In genomic region chr15:40340038-40340739, GRCh38 we compare ENCODE assay signal across 8 cellular contexts. TPM values are rescaled to one million over a fixed set of nuclear protein-coding genes. Genes with fewer than 3 reads are reported as not detected.
DNase-seq lines count a peak whose midpoint lies in the region; ATAC-seq, FAIRE-seq and TF ChIP-seq lines count a peak whose summit lies in the region.

No MANE protein-coding gene starts in this region.

- H3K4me1 Mint-ChIP-seq in Caco-2 (ENCODE audit: low read depth, unreplicated experiment), result peaks cover 14% of the 10 kb centered on the region

- peak overlapping the region; percentile 94 to 96 for H3K27ac ChIP-seq in A549

- H3K4me1 ChIP-seq in A549 (peaks cover 53% of the 10 kb centered on the region), Caco-2 (peaks cover 20% of the 10 kb centered on the region)

- TF ChIP-seq POLR2A in A549 (IDR thresholded peaks at IDR 0.05; ENCODE audit: low read length), result no peak

- TF ChIP-seq CTCF in A549 (IDR thresholded peaks at IDR 0.05), result no peak
- TF ChIP-seq CTCF in Caco-2 (IDR thresholded peaks at IDR 0.05; ENCODE audit: insufficient read depth in 1 of 2, low read depth in 1 of 2, low read length in 1 of 2, severe bottlenecking in 1 of 2, unreplicated experiment in 1 of 2), result no peak

- peak in 1 of 2 experiments; percentile 13 for DNase-seq in A549 (ENCODE audit: low read depth in 1 of 2, low spot score in 1 of 2)
- DNase-seq in NCI-H1092 treated with DMSO at 0.1 percent for 48 hours (lab: John Stamatoyannopoulos, UW), result peak; percentile 58
- peak; percentile 50 to 71 for DNase-seq in dermis microvascular lymphatic vessel endothelial cell (ENCODE audit: low read depth in 2 of 2)
- peak; percentile 74 for DNase-seq in midbrain (lab: John Stamatoyannopoulos, UW)
- DNase-seq in NCI-H1417 treated with DMSO at 0.1 percent for 48 hours (lab: John Stamatoyannopoulos, UW), result no peak
- no peak for DNase-seq in T-helper 2 cell
- DNase-seq in Caco-2, result no peak
- no peak for DNase-seq in activated CD4-positive, alpha-beta T cell treated with anti-CD3 and anti-CD28 coated beads for 1 hour

- H3K4me3 ChIP-seq in A549, result peak overlapping the region; percentile 47
- no peak overlapping the region for H3K4me3 ChIP-seq in Caco-2 (ENCODE audit: low read depth, low read length)

- H3K9me3 Mint-ChIP-seq in Caco-2 (ENCODE audit: unreplicated experiment), result no peaks in the 10 kb centered on the region

- intact Hi-C loops in Caco-2 (cut with micrococcal nuclease; ENCODE audit: unreplicated experiment), result loop anchor here (10.0 kb wide), 2 partner anchors 65 to 165 kb away; partner anchors contain the start of gene IVD

- no peaks in the 10 kb centered on the region for H3K27me3 ChIP-seq in Caco-2 (replicated peaks; ENCODE audit: control insufficient read depth, insufficient read depth, low read length)

- H3K4me3 Mint-ChIP-seq in Caco-2 (ENCODE audit: unreplicated experiment), result no peak overlapping the region

- no peak for FAIRE-seq in A549 (lab: Jason Lieb, UNC)

- H3K27ac Mint-ChIP-seq in Caco-2 (ENCODE audit: unreplicated experiment), result no peak overlapping the region

- WGBS in A549 (ENCODE audit: missing lambda C conversion rate), result 8% methylated on average over 4 of the region's 14 CpGs

- H3K36me3 Mint-ChIP-seq in Caco-2 (ENCODE audit: insufficient read depth, unreplicated experiment), result no peaks in the 10 kb centered on the region

- TF ChIP-seq RAD21 in A549 (conservative IDR thresholded peaks at IDR 0.05 in 1 of 2, IDR thresholded peaks at IDR 0.05 in 1 of 2), result no peak

- no TSS peak for BruUV-seq in Caco-2 (replicated peaks; lab: Mats Ljungman, UMichigan)

- ATAC-seq in A549, result peak; percentile 47 to 56

- peak overlapping the region; percentile 79 for H3K4me2 ChIP-seq in A549

- H3K27me3 Mint-ChIP-seq in Caco-2 (ENCODE audit: insufficient read depth, unreplicated experiment), result no peaks in the 10 kb centered on the region

- no peak for TF ChIP-seq EP300 in A549 (IDR thresholded peaks at IDR 0.05)

- H3K36me3 ChIP-seq in Caco-2 (ENCODE audit: control insufficient read depth, insufficient read depth, low read length), result no peaks in the 10 kb centered on the region

- H3K9me3 ChIP-seq in A549 (no peaks in the 10 kb centered on the region), Caco-2 (no peaks in the 10 kb centered on the region)

- POLR2A ChIA-PET in A549 (lab: Yijun Ruan, JAX), result interaction anchor here (0.5 to 1.8 kb wide), 3 partner anchors 12 to 66 kb away, joined by 3 to 20 read pairs (median 5); partner anchors contain the start of gene INAFM2
- POLR2A ChIA-PET in Caco-2 (lab: Charles Lee), result no interaction called here

- CTCF ChIA-PET in A549 (lab: Yijun Ruan, JAX), result interaction anchor here (0.8 to 10.2 kb wide), 12 partner anchors 12 to 82 kb away, joined by 3 to 139 read pairs (median 8); partner anchors contain the start of genes INAFM2, KNSTRN and PHGR1
- CTCF ChIA-PET in Caco-2 (lab: Charles Lee), result interaction anchor here (0.8 to 6.1 kb wide), 5 partner anchors 12 to 123 kb away, joined by 3 to 60 read pairs (median 4); partner anchors contain the start of gene INAFM2

TF ChIP-seq in A549, 52 proteins besides CTCF, POLR2A, EP300 and RAD21:
- TF ChIP-seq JUN (IDR thresholded peaks at IDR 0.05) (0 out of 5 replicates have a peak, but pooled peaks of 1 of the 2 experiments have one; percentile 33), TFCP2L1 (CRISPR knock-in tag; IDR thresholded peaks at IDR 0.05) (no peak)

RNA-seq across cellular contexts. Expression of gene CCDC9B, which starts 0.6 kb away (rescaled TPM):
- polyA plus RNA-seq in A549 (2011; rRNA removed) (1.9 and 2.8 TPM in 2 replicates), A549 (2017; fragmentation: RNase III; extraction: RNeasy Plus Mini Kit Qiagen cat#74134 plus additional on column Dnase treatment) (23.4 to 28.7 TPM (median 27.4 TPM) in 3 replicates)
- 1.5 and 1.8 TPM in 2 replicates for polyA plus RNA-seq in A549 (2012; cell fraction: cytosol; rRNA removed)
- 7.4 and 26.8 TPM in 2 replicates for polyA plus RNA-seq in A549 (2012; cell fraction: nucleus; rRNA removed)
- 8.3 and 9.8 TPM in 2 replicates for polyA minus RNA-seq in A549 (2011; rRNA and poly(A)+ RNA removed)
- total RNA-seq in dermis microvascular lymphatic vessel endothelial cell (6.5 and 13.3 TPM in 2 replicates), Caco-2 (2022) (0.86 and 0.95 TPM in 2 replicates)

RNA-seq across cellular contexts. Expression of gene PHGR1, which starts 10.6 kb away (rescaled TPM):
- polyA plus RNA-seq in A549 (2011; rRNA removed) (not detected in 2 replicates), A549 (2017; fragmentation: RNase III; extraction: RNeasy Plus Mini Kit Qiagen cat#74134 plus additional on column Dnase treatment) (not detected in 3 replicates)
- not detected in 2 replicates for polyA plus RNA-seq in A549 (2012; cell fraction: cytosol; rRNA removed)
- polyA plus RNA-seq in A549 (2012; cell fraction: nucleus; rRNA removed), result not detected in 2 replicates
- not detected in 2 replicates for polyA minus RNA-seq in A549 (2011; rRNA and poly(A)+ RNA removed)
- total RNA-seq in dermis microvascular lymphatic vessel endothelial cell (not detected in 2 replicates), Caco-2 (2022) (67.9 and 103 TPM in 2 replicates)

RNA-seq across cellular contexts. Expression of gene INAFM2, which starts 16.7 kb away (rescaled TPM):
- polyA plus RNA-seq in A549 (2011; rRNA removed) (2.8 and 3.5 TPM in 2 replicates), A549 (2017; fragmentation: RNase III; extraction: RNeasy Plus Mini Kit Qiagen cat#74134 plus additional on column Dnase treatment) (3.3 to 3.9 TPM (median 3.8 TPM) in 3 replicates)
- 0.98 and 1.6 TPM in 2 replicates for polyA plus RNA-seq in A549 (2012; cell fraction: cytosol; rRNA removed)
- polyA plus RNA-seq in A549 (2012; cell fraction: nucleus; rRNA removed), result 1.0 and 1.2 TPM in 2 replicates
- polyA minus RNA-seq in A549 (2011; rRNA and poly(A)+ RNA removed), result 0.74 and 1.2 TPM in 2 replicates
- total RNA-seq in dermis microvascular lymphatic vessel endothelial cell (9.0 and 17.8 TPM in 2 replicates), Caco-2 (2022) (13.4 and 15.4 TPM in 2 replicates)

RNA-seq across cellular contexts. Expression of gene DISP2, which starts 17.8 kb away (rescaled TPM):
- 0.26 and 0.52 TPM in 2 replicates for polyA plus RNA-seq in A549 (2011; rRNA removed)
- 0.11 and 0.22 TPM in 2 replicates for polyA plus RNA-seq in A549 (2012; cell fraction: cytosol; rRNA removed)
- polyA plus RNA-seq in A549 (2012; cell fraction: nucleus; rRNA removed), result 0.27 and 0.46 TPM in 2 replicates
- polyA plus RNA-seq in A549 (2017; fragmentation: RNase III; extraction: RNeasy Plus Mini Kit Qiagen cat#74134 plus additional on column Dnase treatment), result 0.39 to 0.82 TPM (median 0.56 TPM) in 3 replicates
- 0.17 and 0.39 TPM in 2 replicates for polyA minus RNA-seq in A549 (2011; rRNA and poly(A)+ RNA removed)
- under 0.01 and 0.13 TPM in 2 replicates for total RNA-seq in dermis microvascular lymphatic vessel endothelial cell
- 4.6 and 6.3 TPM in 2 replicates for total RNA-seq in Caco-2 (2022)

RNA-seq across cellular contexts. Expression of gene PLCB2, which starts 32.5 kb away (rescaled TPM):
- polyA plus RNA-seq in A549 (2011; rRNA removed) (0.19 and 0.30 TPM in 2 replicates), A549 (2017; fragmentation: RNase III; extraction: RNeasy Plus Mini Kit Qiagen cat#74134 plus additional on column Dnase treatment) (0.38 to 0.58 TPM (median 0.49 TPM) in 3 replicates)
- polyA plus RNA-seq in A549 (2012; cell fraction: cytosol; rRNA removed), result 0.65 and 0.84 TPM in 2 replicates
- 0.98 and 1.1 TPM in 2 replicates for polyA plus RNA-seq in A549 (2012; cell fraction: nucleus; rRNA removed)
- polyA minus RNA-seq in A549 (2011; rRNA and poly(A)+ RNA removed), result 0.37 TPM in 1 of 2 replicates, not detected in the other
- total RNA-seq in dermis microvascular lymphatic vessel endothelial cell (under 0.01 TPM in 1 of 2 replicates, not detected in the other), Caco-2 (2022) (4.0 and 4.7 TPM in 2 replicates)

Comparison
In these comparisons a context has a peak if more than half of its experiments do, and no peak if none do; other contexts are left out.
1. DNase-seq: peak in NCI-H1092 treated with DMSO at 0.1 percent for 48 hours (single experiment), dermis microvascular lymphatic vessel endothelial cell (2 of 2) and midbrain (single experiment); none in NCI-H1417 treated with DMSO at 0.1 percent for 48 hours (single experiment), T-helper 2 cell (0 of 5), Caco-2 (0 of 2) and activated CD4-positive, alpha-beta T cell treated with anti-CD3 and anti-CD28 coated beads for 1 hour (single experiment).
2. RNA of gene PHGR1, which starts 10.6 kb away (total RNA-seq): 67.9 to 103 TPM in Caco-2; not detected in dermis microvascular lymphatic vessel endothelial cell; every median in the first group is over 10 times any median in the second.